In genomic region chr14:99538275-99538674, GRCh38 we compare ENCODE assay signal across 16 cellular contexts. TPM values are rescaled to one million over a fixed set of nuclear protein-coding genes. Genes with fewer than 3 reads are reported as not detected.
DNase-seq lines count a peak whose midpoint lies in the region; ATAC-seq and TF ChIP-seq lines count a peak whose summit lies in the region.
"Had no signal": no experiment of that assay in that cellular context is flagged by ENCODE, and none has a peak within 500 bp of the region (broad histone marks: within the 10 kb centered on the region; RNA-seq: fewer than 3 reads in every experiment).

No MANE protein-coding gene starts in this region.

- RAD21 ChIA-PET in HCT116 (lab: Charles Lee; ENCODE audit: low non-redundant PET in 1 of 2, low total read pairs in 2 of 2, uncharacterized antibody in 2 of 2, unreplicated experiment in 2 of 2), result no interaction called here

- TF ChIP-seq CTCF in HCT116 (IDR thresholded peaks at IDR 0.05 in 2 of 3, conservative IDR thresholded peaks at IDR 0.05 in 1 of 3; ENCODE audit: borderline replicate concordance in 1 of 3, insufficient read depth in 1 of 3, low read depth in 2 of 3, low read length in 2 of 3), result peak in 2 of 3 experiments; percentile 22 to 28; a peak in 4 of 6 replicates
- peak; percentile 27; the same call in 1 of the 2 replicates for TF ChIP-seq CTCF in WI38 (IDR thresholded peaks at IDR 0.05; ENCODE audit: low read depth, low read length)
- TF ChIP-seq CTCF in left ventricle myocardium inferior (IDR thresholded peaks at IDR 0.05; ENCODE audit: borderline replicate concordance), result peak; percentile 26

- H2AFZ ChIP-seq in HCT116 (ENCODE audit: low read depth, low read length, poor library complexity, severe bottlenecking), result no peak overlapping the region

- ATAC-seq in HCT116, result peak; percentile 70
- no peak for ATAC-seq in HG03108 (IDR thresholded peaks at IDR 0.05; ENCODE audit: unreplicated experiment)
- ATAC-seq in GM18867 (IDR thresholded peaks at IDR 0.05; ENCODE audit: unreplicated experiment), result no peak

- H3K27ac ChIP-seq in HCT116 (ENCODE audit: low read depth, low read length) (no peak overlapping the region), left ventricle myocardium inferior (replicated peaks) (peak overlapping the region; percentile 85), stomach smooth muscle (ENCODE audit: low read length) (peak overlapping the region; percentile 70)
- H3K27ac ChIP-seq: GM23248, KMS-11, SK-N-MC had no signal

- no peak overlapping the region for H3K9ac ChIP-seq in HCT116 (ENCODE audit: low read length)
- H3K9ac ChIP-seq in stomach smooth muscle (ENCODE audit: low read length in 2 of 2), result peak overlapping the region; percentile 47 to 74
- H3K9ac ChIP-seq: KMS-11 had no signal

- H3K36me3 ChIP-seq in HCT116 (ENCODE audit: control insufficient read depth in 1 of 2, insufficient read depth in 2 of 2, low read length in 2 of 2) (no peaks in the 10 kb centered on the region), left ventricle myocardium inferior (no peaks in the 10 kb centered on the region), stomach smooth muscle (ENCODE audit: control insufficient read depth in 2 of 2, insufficient read depth in 2 of 2, low read length in 2 of 2) (no peaks in the 10 kb centered on the region)

- no peaks in the 10 kb centered on the region for H3K9me2 ChIP-seq in HCT116 (ENCODE audit: insufficient read depth)

- no peak for DNase-seq in HCT116 (ENCODE audit: low read depth, low spot score)
- no peak for DNase-seq in left ventricle myocardium inferior
- no peak for DNase-seq in RPMI8226
- DNase-seq in NCI-H2029 (lab: John Stamatoyannopoulos, UW), result no peak
- DNase-seq: activated CD4-positive, alpha-beta T cell treated with anti-CD3 and anti-CD28 coated beads, Interleukin-2, amount 50 U/mL, for 48 hours; activated naive CD8-positive, alpha-beta T cell treated with anti-CD3 and anti-CD28 coated beads for 36 hours; effector CD8-positive, alpha-beta T cell; GM23248; naive B cell; NCI-H345 had no signal

- peaks cover 18 to 35% of the 10 kb centered on the region in 2 experiments for H3K4me1 ChIP-seq in HCT116 (ENCODE audit: control insufficient read depth in 1 of 2, insufficient read depth in 2 of 2, low read length in 2 of 2)
- peaks cover 90% of the 10 kb centered on the region for H3K4me1 ChIP-seq in left ventricle myocardium inferior
- peaks cover 83% of the 10 kb centered on the region for H3K4me1 ChIP-seq in stomach smooth muscle (ENCODE audit: control insufficient read depth, insufficient read depth, low read length)

- no peaks in the 10 kb centered on the region for H3K9me3 ChIP-seq in HCT116 (ENCODE audit: control insufficient read depth in 1 of 2, insufficient read depth in 1 of 2, low read depth in 1 of 2, low read length in 2 of 2)
- no peaks in the 10 kb centered on the region for H3K9me3 ChIP-seq in left ventricle myocardium inferior (replicated peaks)
- H3K9me3 ChIP-seq in stomach smooth muscle (ENCODE audit: control insufficient read depth in 2 of 2, low read length in 2 of 2), result no peaks in the 10 kb centered on the region

- no TSS peak for BruUV-seq in HCT116 (replicated peaks; lab: Mats Ljungman, UMichigan)

- peak overlapping the region; percentile 61 for H3K4me2 ChIP-seq in HCT116 (ENCODE audit: low read length)
- H3K4me2 ChIP-seq: KMS-11 had no signal

- intact Hi-C loops in HCT116 (cut with micrococcal nuclease), result no loop called here
- intact Hi-C loops in left ventricle myocardium inferior (cut with micrococcal nuclease), result no loop called here

- TF ChIP-seq RAD21 in HCT116 (IDR thresholded peaks at IDR 0.05; ENCODE audit: low read depth), result no peak

- no peak for TF ChIP-seq POLR2A in HCT116 (IDR thresholded peaks at IDR 0.05; ENCODE audit: borderline replicate concordance, extremely low read depth, insufficient read depth, insufficient read length)

- H4K20me1 ChIP-seq in HCT116 (ENCODE audit: insufficient read depth), result no peaks in the 10 kb centered on the region

- H3K79me2 ChIP-seq in HCT116 (ENCODE audit: insufficient read depth, low read length), result peaks cover 31% of the 10 kb centered on the region

- H3K27me3 ChIP-seq in HCT116 (ENCODE audit: insufficient read depth, low read length) (no peaks in the 10 kb centered on the region), left ventricle myocardium inferior (ENCODE audit: low read depth) (no peaks in the 10 kb centered on the region), stomach smooth muscle (ENCODE audit: control insufficient read depth in 1 of 2, insufficient read depth in 2 of 2, low read length in 2 of 2) (no peaks in the 10 kb centered on the region)

- H3K4me3 ChIP-seq in HCT116 (replicated peaks in 1 of 2; ENCODE audit: low read depth in 1 of 2, low read length in 2 of 2), result no peak overlapping the region
- H3K4me3 ChIP-seq in WI38 (ENCODE audit: low read depth, low read length), result no peak overlapping the region
- no peak overlapping the region for H3K4me3 ChIP-seq in left ventricle myocardium inferior
- peak overlapping the region; percentile 41 to 54 for H3K4me3 ChIP-seq in stomach smooth muscle (ENCODE audit: low read length in 2 of 2)
- H3K4me3 ChIP-seq: GM23248, SK-N-MC had no signal

- CTCF ChIA-PET in HCT116 (lab: Charles Lee), result no interaction called here

- POLR2A ChIA-PET in HCT116 (lab: Charles Lee), result no interaction called here

TF ChIP-seq in HCT116, 20 proteins besides CTCF, POLR2A, EP300 and RAD21:
- TF ChIP-seq POLR2AphosphoS5 (IDR thresholded peaks at IDR 0.05; ENCODE audit: low read depth, low read length) (no peak), CBX3 (IDR thresholded peaks at IDR 0.05; ENCODE audit: low read depth) (no peak), SP1 (IDR thresholded peaks at IDR 0.05; ENCODE audit: low read depth) (no peak), EZH2phosphoT487 (IDR thresholded peaks at IDR 0.05; ENCODE audit: borderline replicate concordance) (no peak), ZBTB33 (IDR thresholded peaks at IDR 0.05; ENCODE audit: extremely low read depth, insufficient replicate concordance, low read length) (no peak), EZH2 (IDR thresholded peaks at IDR 0.05) (no peak), ZFX (IDR thresholded peaks at IDR 0.05) (no peak), ATF3 (IDR thresholded peaks at IDR 0.05) (no peak), TCF7L2 (IDR thresholded peaks at IDR 0.05; ENCODE audit: borderline replicate concordance, extremely low read depth, insufficient read depth, insufficient read length) (no peak), EGR1 (IDR thresholded peaks at IDR 0.05; ENCODE audit: low read depth) (no peak), FOSL1 (IDR thresholded peaks at IDR 0.05; ENCODE audit: low read depth) (no peak), SRF (IDR thresholded peaks at IDR 0.05; ENCODE audit: low read depth) (no peak), CEBPB (IDR thresholded peaks at IDR 0.05; ENCODE audit: low read depth) (no peak), ZNF274 (IDR thresholded peaks at IDR 0.05; ENCODE audit: low read depth, low read length) (no peak), ELF1 (IDR thresholded peaks at IDR 0.05; ENCODE audit: borderline replicate concordance, low read depth) (no peak), MAX (IDR thresholded peaks at IDR 0.05) (no peak)

RNA-seq across cellular contexts. Expression of gene CCNK, which starts 57.1 kb away (rescaled TPM):
- 68.2 TPM for total RNA-seq in HCT116 (2021; ENCODE audit: unreplicated experiment)
- polyA plus RNA-seq in HCT116 (2012), result 29.1 and 40.5 TPM in 2 replicates
- 32.2 TPM for total RNA-seq in left ventricle myocardium inferior

RNA-seq across cellular contexts. Expression of gene SETD3, which starts 57.6 kb away (rescaled TPM):
- total RNA-seq in HCT116 (2021; ENCODE audit: unreplicated experiment), result 46.6 TPM
- 15.3 and 21.7 TPM in 2 replicates for polyA plus RNA-seq in HCT116 (2012)
- 101 TPM for total RNA-seq in left ventricle myocardium inferior

Comparison
In these comparisons a context has a peak if more than half of its experiments do, and no peak if none do; other contexts are left out.
1. H3K4me3 ChIP-seq: peak in stomach smooth muscle (2 of 2); none in HCT116 (0 of 2), WI38 (single experiment) and left ventricle myocardium inferior (single experiment).
2. Peak in every context shown above with its lines, with median percentiles within 50 percentile points of each other: CTCF ChIP-seq.